In genomic region chr17:1591474-1592090, GRCh38 we compare ENCODE assay signal across 1 cellular context.
TF ChIP-seq lines count a peak whose summit lies in the region.

No MANE protein-coding gene starts in this region.

TF ChIP-seq in HepG2, 621 proteins besides CTCF, POLR2A, EP300 and RAD21:
- TF ChIP-seq SMARCC2 (IDR thresholded peaks at IDR 0.05) (no peak), ZBTB38 (CRISPR knock-in tag; IDR thresholded peaks at IDR 0.05) (peak; percentile 70; the same call in 1 of the 2 replicates)
